ENCODE assay signal across 11 cellular contexts in the genomic region with DNA sequence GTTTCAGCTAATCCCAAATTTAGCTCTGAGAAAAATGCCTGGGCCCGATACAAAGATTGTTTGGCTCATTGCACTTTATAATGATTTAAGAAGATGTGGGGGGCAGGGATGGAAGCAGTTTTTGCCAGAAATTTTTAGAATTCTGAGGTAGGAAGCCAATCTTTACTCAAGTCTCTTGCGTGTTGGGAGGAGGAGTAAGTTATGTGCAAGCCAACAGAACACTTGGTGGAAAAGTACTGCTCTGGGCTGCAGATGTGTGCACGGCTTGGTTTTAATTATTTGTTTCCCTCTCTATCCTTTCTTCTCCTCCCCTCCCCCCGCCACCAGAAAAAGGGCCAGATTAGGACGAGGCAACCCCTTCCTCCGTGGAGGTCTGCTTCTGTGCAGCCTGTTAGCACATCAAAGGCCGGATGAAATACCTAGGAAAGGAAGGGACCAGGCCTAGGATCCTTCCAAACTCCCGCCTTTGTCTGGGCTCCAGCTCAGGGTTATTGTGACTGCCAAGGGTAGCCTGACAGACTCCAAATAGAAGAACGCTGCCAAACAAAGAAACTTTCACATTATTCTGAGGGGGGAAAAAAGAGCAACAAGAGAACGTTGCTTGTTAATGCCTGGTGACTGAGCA. TPM values are rescaled to one million over a fixed set of nuclear protein-coding genes. Genes with fewer than 3 reads are reported as not detected.
DNase-seq lines count a peak whose midpoint lies in the region; ATAC-seq, FAIRE-seq and TF ChIP-seq lines count a peak whose summit lies in the region.
"Had no signal": no experiment of that assay in that cellular context is flagged by ENCODE, and none has a peak within 500 bp of the region (broad histone marks: within the 10 kb centered on the region; RNA-seq: fewer than 3 reads in every experiment).

No MANE protein-coding gene starts in this region.

- TF ChIP-seq POLR2A in H1 (IDR thresholded peaks at IDR 0.05; ENCODE audit: control extremely low read depth in 1 of 2, low read depth in 2 of 2, low read length in 2 of 2): no peak

- H3K79me2 ChIP-seq in Karpas-422 (ENCODE audit: low read length) (peaks cover 35% of the 10 kb centered on the region), H1 (ENCODE audit: control insufficient read depth in 1 of 2, insufficient read depth in 2 of 2, low read length in 2 of 2) (peaks cover 19 to 37% of the 10 kb centered on the region in 2 experiments)

- H3K27me3 ChIP-seq in CD4-positive, CD25-positive, alpha-beta regulatory T cell (ENCODE audit: control insufficient read depth, insufficient read depth, low read length): no peaks in the 10 kb centered on the region
- H3K27me3 ChIP-seq in Karpas-422 (ENCODE audit: low read length) (no peaks in the 10 kb centered on the region), H1 (replicated peaks in 1 of 4; ENCODE audit: control insufficient read depth in 3 of 4, extremely low read depth in 1 of 4, insufficient read depth in 3 of 4, low read length in 3 of 4) (no peaks in the 10 kb centered on the region)

- H3K23me2 ChIP-seq in H1 (ENCODE audit: low read depth, low read length): peaks cover 6% of the 10 kb centered on the region; the same call in 1 of the 2 replicates

- no peaks in the 10 kb centered on the region for H3K9me2 ChIP-seq in Karpas-422 (replicated peaks; ENCODE audit: insufficient read depth, low read length)

- H3K27ac ChIP-seq in CD4-positive, CD25-positive, alpha-beta regulatory T cell (ENCODE audit: insufficient read depth, low read length, poor library complexity, severe bottlenecking): no peak overlapping the region
- H3K27ac ChIP-seq in Karpas-422 (ENCODE audit: low read length) (no peak overlapping the region), H1 (ENCODE audit: low read depth, low read length) (peak overlapping the region; percentile 63)

- no peak for TF ChIP-seq CTCF in H1 (IDR thresholded peaks at IDR 0.05; ENCODE audit: control extremely low read depth in 1 of 3, insufficient read depth in 1 of 3, low read depth in 1 of 3, low read length in 3 of 3)
- TF ChIP-seq CTCF in nephron (IDR thresholded peaks at IDR 0.05; ENCODE audit: unreplicated experiment in 3 of 3): no peak

- H3K27me3 Mint-ChIP-seq in CD4-positive, CD25-positive, alpha-beta regulatory T cell: peaks cover 19% of the 10 kb centered on the region
- H3K27me3 Mint-ChIP-seq in nephron (ENCODE audit: low read depth): no peaks in the 10 kb centered on the region

- peaks cover 4% of the 10 kb centered on the region for H3K36me3 Mint-ChIP-seq in CD4-positive, CD25-positive, alpha-beta regulatory T cell
- peaks cover 16% of the 10 kb centered on the region for H3K36me3 Mint-ChIP-seq in nephron (ENCODE audit: low read depth)

- peak overlapping the region; percentile 83; the same call in 1 of the 2 replicates for H2BK5ac ChIP-seq in H1 (ENCODE audit: low read depth, low read length)

- no peaks in the 10 kb centered on the region for H3K36me3 ChIP-seq in CD4-positive, CD25-positive, alpha-beta regulatory T cell (ENCODE audit: control insufficient read depth, insufficient read depth, low read length)
- H3K36me3 ChIP-seq in Karpas-422 (ENCODE audit: insufficient read depth, low read length) (no peaks in the 10 kb centered on the region), H1 (ENCODE audit: control insufficient read depth in 2 of 4, insufficient read depth in 4 of 4, low read length in 3 of 4) (peaks cover 0 to 8% (median 0%) of the 10 kb centered on the region in 4 experiments; a peak in 2 of 8 replicates)

- H2BK12ac ChIP-seq in H1 (ENCODE audit: low read depth, low read length): no peak overlapping the region

- peak overlapping the region; percentile 71 for H3K18ac ChIP-seq in H1 (ENCODE audit: extremely low read depth, low read length)

- no peak for TF ChIP-seq EP300 in H1 (IDR thresholded peaks at IDR 0.05; ENCODE audit: borderline replicate concordance in 1 of 2, low read depth in 2 of 2, low read length in 2 of 2)

- H3K9ac ChIP-seq in Karpas-422 (ENCODE audit: low read length): no peak overlapping the region
- peak overlapping the region in 3 of 4 experiments; percentile 51 to 81 (median 68); a peak in 5 of 7 replicates for H3K9ac ChIP-seq in H1 (replicated peaks in 1 of 4; ENCODE audit: extremely low read depth in 1 of 4, low read depth in 3 of 4, low read length in 3 of 4)

- H2BK20ac ChIP-seq in H1 (ENCODE audit: low read length): peak overlapping the region; percentile 93; the same call in 1 of the 2 replicates

- peaks cover 13 to 28% (median 18%) of the 10 kb centered on the region in 4 donors for H3K4me1 Mint-ChIP-seq in CD4-positive, CD25-positive, alpha-beta regulatory T cell
- H3K4me1 Mint-ChIP-seq in nephron: peaks cover 25% of the 10 kb centered on the region

- H4K20me1 ChIP-seq in Karpas-422 (ENCODE audit: insufficient read depth, low read depth, low read length) (no peaks in the 10 kb centered on the region), H1 (replicated peaks in 1 of 2; ENCODE audit: control insufficient read depth in 1 of 2, insufficient read depth in 2 of 2, low read length in 2 of 2) (peaks cover 7 to 12% of the 10 kb centered on the region in 2 experiments)

- peak overlapping the region; percentile 94 for H3K4ac ChIP-seq in H1 (replicated peaks; ENCODE audit: insufficient read length, low read depth, low read length)

- no peak overlapping the region for H4K8ac ChIP-seq in H1 (ENCODE audit: extremely low read depth, insufficient read depth, low read length)

- H3K56ac ChIP-seq in H1 (replicated peaks; ENCODE audit: insufficient read length, low read depth, low read length): peak overlapping the region; percentile 39

- no peaks in the 10 kb centered on the region for H3K9me3 ChIP-seq in CD4-positive, CD25-positive, alpha-beta regulatory T cell (ENCODE audit: control insufficient read depth in 2 of 2, low read length in 2 of 2)
- H3K9me3 ChIP-seq in Karpas-422 (ENCODE audit: low read length) (no peaks in the 10 kb centered on the region), H1 (ENCODE audit: insufficient read depth in 2 of 2, low read depth in 1 of 2, low read length in 1 of 2) (no peaks in the 10 kb centered on the region)

- no peak for ATAC-seq in CD4-positive, CD25-positive, alpha-beta regulatory T cell (ENCODE audit: low read depth in 2 of 2)
- no peak for ATAC-seq in HG03469 (IDR thresholded peaks at IDR 0.05; ENCODE audit: unreplicated experiment)
- ATAC-seq in activated CD4-positive, CD25-positive, alpha-beta regulatory T cell treated with anti-CD3 and anti-CD28 coated beads, Interleukin-2, amount 50 U/mL, for 24 hours: no peak

- peak overlapping the region; percentile 88 for H4K91ac ChIP-seq in H1 (replicated peaks; ENCODE audit: insufficient read length, low read length)

- no peak for TF ChIP-seq RAD21 in H1 (IDR thresholded peaks at IDR 0.05 in 1 of 2, conservative IDR thresholded peaks at IDR 0.05 in 1 of 2; ENCODE audit: low read depth in 2 of 2, low read length in 2 of 2)

- H2BK120ac ChIP-seq in H1 (replicated peaks; ENCODE audit: low read depth, low read length): peak overlapping the region; percentile 38

- H3K4me3 ChIP-seq in CD4-positive, CD25-positive, alpha-beta regulatory T cell (ENCODE audit: low read depth, low read length): no peak overlapping the region
- H3K4me3 ChIP-seq in Karpas-422 (ENCODE audit: low read length): 0 out of 2 replicates have a peak overlapping the region, but pooled peaks have one; percentile 54
- H3K4me3 ChIP-seq in H1 (ENCODE audit: extremely low read depth in 1 of 4, insufficient read depth in 2 of 4, low read depth in 3 of 4, low read length in 4 of 4): peak overlapping the region; percentile 30 to 96 (median 64); a peak in 5 of 8 replicates

- CTCF ChIA-PET in H1 (lab: Charles Lee; ENCODE audit: partially characterized antibody): no interaction called here

- H3K4me3 Mint-ChIP-seq in CD4-positive, CD25-positive, alpha-beta regulatory T cell: peak overlapping the region; percentile 85 to 97 (median 94)
- H3K4me3 Mint-ChIP-seq in nephron: peak overlapping the region; percentile 90 to 96 (median 94)

- H2BK15ac ChIP-seq in H1 (ENCODE audit: low read length): no peak overlapping the region

- H2AK5ac ChIP-seq in H1 (ENCODE audit: low read depth, low read length): no peak overlapping the region

- no peak overlapping the region for H3K27ac Mint-ChIP-seq in CD4-positive, CD25-positive, alpha-beta regulatory T cell
- peak overlapping the region; percentile 91 to 98 (median 97) for H3K27ac Mint-ChIP-seq in nephron

- no peak for DNase-seq in CD4-positive, CD25-positive, alpha-beta regulatory T cell
- DNase-seq in Karpas-422: no peak
- DNase-seq in H1 (ENCODE audit: low read depth in 1 of 2, low spot score in 2 of 2): no peak
- no peak for DNase-seq in COLO668 (lab: John Stamatoyannopoulos, UW; ENCODE audit: unreplicated experiment)
- DNase-seq in middle frontal gyrus (ENCODE audit: extremely low spot score, low spot score): no peak
- DNase-seq: GDM1; stimulated activated CD8-positive, alpha-beta memory T cell treated with anti-CD3 and anti-CD28 coated beads, Interleukin-4, amount 100 ng/mL, for 48 hours had no signal

- H2AFZ ChIP-seq in Karpas-422 (ENCODE audit: low read length) (no peak overlapping the region), H1 (ENCODE audit: low read length) (no peak overlapping the region)

- 0 out of 2 replicates have a peak, but pooled peaks cover 2% of the 10 kb centered on the region for H3K79me1 ChIP-seq in H1 (ENCODE audit: low read depth, low read length)

- 12% methylated on average over 5 of the region's 10 CpGs; no CpG with 5 or more reads in 1 of the 2 experiments for WGBS in H1 (ENCODE audit: extremely low coverage in 1 of 2, insufficient coverage in 1 of 2, insufficient read length in 1 of 2, insufficient replicate concordance in 2 of 2, low coverage in 1 of 2, low lambda C conversion rate in 2 of 2, missing lambda C conversion rate in 1 of 2), 2 experiments

- peak overlapping the region; percentile 67 for H3K4me2 ChIP-seq in Karpas-422 (ENCODE audit: low read depth, low read length, poor library complexity, severe bottlenecking)
- peak overlapping the region; percentile 72 to 79 for H3K4me2 ChIP-seq in H1 (ENCODE audit: insufficient read depth in 1 of 2, low read depth in 2 of 2, low read length in 2 of 2)

- H3K4me1 ChIP-seq in CD4-positive, CD25-positive, alpha-beta regulatory T cell (ENCODE audit: control insufficient read depth, insufficient read depth, low read length, poor library complexity, severe bottlenecking): peaks cover 8% of the 10 kb centered on the region
- peaks cover 20% of the 10 kb centered on the region for H3K4me1 ChIP-seq in Karpas-422 (ENCODE audit: low read length)
- H3K4me1 ChIP-seq in H1 (replicated peaks in 1 of 4; ENCODE audit: control insufficient read depth in 3 of 4, insufficient read depth in 4 of 4, low read length in 3 of 4): peaks cover 0 to 8% (median 4%) of the 10 kb centered on the region in 4 experiments; a peak in 5 of 7 replicates

- H3K23ac ChIP-seq in H1 (ENCODE audit: insufficient read length): no peak overlapping the region

- H3K9me3 Mint-ChIP-seq in CD4-positive, CD25-positive, alpha-beta regulatory T cell: peaks cover 0 to 2% (median 0%) of the 10 kb centered on the region in 7 donors
- H3K9me3 Mint-ChIP-seq in nephron: no peaks in the 10 kb centered on the region

- no peak overlapping the region for H3K14ac ChIP-seq in H1 (ENCODE audit: insufficient read length)

- no peak overlapping the region for H4K5ac ChIP-seq in H1 (ENCODE audit: insufficient read length, low read depth, low read length)

- FAIRE-seq in H1 (lab: Jason Lieb, UNC): no peak
- FAIRE-seq: colon had no signal

- POLR2A ChIA-PET in H1 (lab: Charles Lee; ENCODE audit: partially characterized antibody): interaction anchor here (0.6 to 2.2 kb wide), 7 partner anchors 13 to 670 kb away, joined by 3 to 6 read pairs (median 3); partner anchors contain the start of gene SLC25A5

RNA-seq across cellular contexts. Expression of gene PGRMC1, which starts 1.0 kb away (rescaled TPM):
- total RNA-seq in CD4-positive, CD25-positive, alpha-beta regulatory T cell: 17.9 TPM
- polyA plus RNA-seq in CD4-positive, CD25-positive, alpha-beta regulatory T cell: 10 to 100 TPM; 20.3 to 26.3 (median 22.3) TPM
- total RNA-seq in Karpas-422 (2014; rRNA removed; shearing (Covaris generic); ENCODE audit: low replicate concordance): 42.8 and 52.5 TPM in 2 replicates
- 237 and 248 TPM in 2 replicates for total RNA-seq in H1 (2021; fragmentation: NEBNext Ultra II Directional; extraction: Animal tissue kit (Norgen Biotek cat#: 25700))
- polyA plus RNA-seq in H1 (2011; rRNA removed): 127 and 148 TPM in 2 replicates
- 173 TPM for polyA plus RNA-seq in H1 (2011; cell fraction: cytosol; rRNA removed)
- polyA plus RNA-seq in H1 (2011; cell fraction: nucleus; rRNA removed): 71.2 TPM
- 129 to 180 TPM (median 142 TPM) in 4 replicates for polyA plus RNA-seq in H1 (2012, experiment 1 of 2)
- 38.4 TPM for polyA plus RNA-seq in H1 (2012, experiment 2 of 2)
- polyA plus RNA-seq in H1 (2013, experiment 1 of 2): 273 TPM
- 375 TPM for polyA plus RNA-seq in H1 (2013, experiment 2 of 2)
- polyA minus RNA-seq in H1 (2011; rRNA and poly(A)+ RNA removed): 73.9 and 74.3 TPM in 2 replicates
- polyA minus RNA-seq in H1 (2011; cell fraction: cytosol; rRNA and poly(A)+ RNA removed): 133 TPM
- 53.0 TPM for polyA minus RNA-seq in H1 (2011; cell fraction: nucleus; rRNA and poly(A)+ RNA removed)

Comparison
In these comparisons a context has a peak if more than half of its experiments do, and no peak if none do; other contexts are left out.
1. H3K27ac Mint-ChIP-seq: peak in nephron (3 of 3); none in CD4-positive, CD25-positive, alpha-beta regulatory T cell (0 of 3).